ENCODE assay signal across 1 cellular context in genomic region chr12:120172053-120172452, GRCh38.
TF ChIP-seq lines count a peak whose summit lies in the region.

No MANE protein-coding gene starts in this region.

TF ChIP-seq in endothelial cell of umbilical vein, 7 proteins besides CTCF, POLR2A, EP300 and RAD21:
- TF ChIP-seq MYC (IDR thresholded peaks at IDR 0.05; ENCODE audit: low read depth, low read length) = no peak
